Comparison of ENCODE assay signal across 35 cellular contexts in genomic region chr5:180719781-180720180, GRCh38. TPM values are rescaled to one million over a fixed set of nuclear protein-coding genes. Genes with fewer than 3 reads are reported as not detected.
"Had no signal": no experiment of that assay in that cellular context is flagged by ENCODE, and none has a peak within 500 bp of the region (broad histone marks: within the 10 kb centered on the region; RNA-seq: fewer than 3 reads in every experiment).

No MANE protein-coding gene starts in this region.

- H3K36me3 Mint-ChIP-seq: immature natural killer cell; memory B cell; naive B cell; natural killer cell treated with Interleukin-12 subunit alpha and Interleukin-12 subunit beta and Interleukin-15 and Interleukin-18, amount 100 ng/mL, for 72 hours; stimulated activated memory B cell treated with anti-CD40 and anti-IgM and Interleukin-4, amounts not matched to agents 10 μg/mL and 1 μg/mL and 100 μg/mL, for 72 hours; type B pancreatic cell had no signal

- H3K27ac ChIP-seq: colonic mucosa, esophagus muscularis mucosa, foreskin keratinocyte, heart right ventricle, prostate gland, right atrium auricular region, testis, tibial artery had no signal

- DNase-seq: colonic mucosa; effector CD8-positive, alpha-beta T cell; foreskin keratinocyte; glutamatergic neuron; heart right ventricle; hippocampal formation; islet precursor cell; mucosa of descending colon; naive B cell; stimulated activated CD4-positive, alpha-beta T cell treated with anti-CD3 and anti-CD28 coated beads, Interleukin-2, amount 100 ng/mL, for 24 hours; stimulated activated CD4-positive, alpha-beta T cell treated with anti-CD3 and anti-CD28 coated beads, Interleukin-4, amount 100 ng/mL, for 24 hours; stimulated activated naive CD8-positive, alpha-beta T cell treated with anti-CD3 and anti-CD28 coated beads, Interleukin-15, Interleukin-2, amounts not matched to agents 100 U/mL and 50 U/mL, for 24 hours; substantia nigra; testis; tibial artery had no signal

- ATAC-seq: heart right ventricle; mucosa of descending colon; sciatic nerve; stimulated activated memory B cell treated with anti-CD40 and anti-IgM and Interleukin-4, amounts not matched to agents 10 μg/mL and 1 μg/mL and 100 μg/mL, for 72 hours; stimulated activated naive CD8-positive, alpha-beta T cell treated with anti-CD3 and anti-CD28 coated beads, Interleukin-15, Interleukin-2, amounts not matched to agents 100 U/mL and 50 U/mL, for 24 hours had no signal

- FAIRE-seq: endothelial cell of umbilical vein had no signal

- H3K4me3 Mint-ChIP-seq: dendritic cell treated with granulocyte-macrophage colony-stimulating factor and Interleukin-4, amounts not matched to agents 40 ng/mL and 50 ng/mL, for 4 days; endodermal cell; memory B cell; naive B cell; natural killer cell treated with Interleukin-12 subunit alpha and Interleukin-12 subunit beta and Interleukin-15 and Interleukin-18, amount 100 ng/mL, for 72 hours; neural crest cell; stimulated activated memory B cell treated with anti-CD40 and anti-IgM and Interleukin-4, amounts not matched to agents 10 μg/mL and 1 μg/mL and 100 μg/mL, for 72 hours; type B pancreatic cell had no signal

- H3K4me1 ChIP-seq: colonic mucosa, esophagus muscularis mucosa, foreskin keratinocyte, heart right ventricle, prostate gland, right atrium auricular region, testis, tibial artery had no signal

- H3K27ac Mint-ChIP-seq: dendritic cell treated with granulocyte-macrophage colony-stimulating factor and Interleukin-4, amounts not matched to agents 40 ng/mL and 50 ng/mL, for 4 days; endodermal cell; memory B cell; naive B cell; natural killer cell treated with Interleukin-12 subunit alpha and Interleukin-12 subunit beta and Interleukin-15 and Interleukin-18, amount 100 ng/mL, for 72 hours; stimulated activated memory B cell treated with anti-CD40 and anti-IgM and Interleukin-4, amounts not matched to agents 10 μg/mL and 1 μg/mL and 100 μg/mL, for 72 hours; type B pancreatic cell had no signal

- H3K9me3 Mint-ChIP-seq: dendritic cell treated with granulocyte-macrophage colony-stimulating factor and Interleukin-4, amounts not matched to agents 40 ng/mL and 50 ng/mL, for 4 days; immature natural killer cell; memory B cell; natural killer cell treated with Interleukin-12 subunit alpha and Interleukin-12 subunit beta and Interleukin-15 and Interleukin-18, amount 100 ng/mL, for 72 hours; neural crest cell; stimulated activated memory B cell treated with anti-CD40 and anti-IgM and Interleukin-4, amounts not matched to agents 10 μg/mL and 1 μg/mL and 100 μg/mL, for 72 hours; type B pancreatic cell had no signal

- H3K27me3 ChIP-seq: colonic mucosa, foreskin keratinocyte, right atrium auricular region, testis had no signal

- H3K4me1 Mint-ChIP-seq: memory B cell; naive B cell; neural crest cell; stimulated activated memory B cell treated with anti-CD40 and anti-IgM and Interleukin-4, amounts not matched to agents 10 μg/mL and 1 μg/mL and 100 μg/mL, for 72 hours had no signal

- H3K36me3 ChIP-seq: colonic mucosa, esophagus muscularis mucosa, heart right ventricle, prostate gland, right atrium auricular region, tibial artery had no signal

- H3K4me3 ChIP-seq: colonic mucosa, esophagus muscularis mucosa, heart right ventricle, lung, mucosa of descending colon, prostate gland, right atrium auricular region, testis, tibial artery had no signal

- H3K9me3 ChIP-seq: colonic mucosa, esophagus muscularis mucosa, heart right ventricle, mucosa of descending colon, prostate gland, right atrium auricular region, testis, tibial artery had no signal

RNA-seq across cellular contexts. Expression of gene OR2Y1, which starts 20.1 kb away (rescaled TPM):
- total RNA-seq: cerebellum; colonic mucosa; endodermal cell; endothelial cell of umbilical vein; epithelial cell of proximal tubule; esophagus muscularis mucosa; fibroblast of lung; foreskin keratinocyte; heart right ventricle; liver; lung; mucosa of descending colon; natural killer cell treated with Interleukin-12 subunit alpha and Interleukin-12 subunit beta and Interleukin-15 and Interleukin-18, amount 100 ng/mL, for 72 hours; neural crest cell; osteoblast; prostate gland; right atrium auricular region; sciatic nerve; testis; urinary bladder had no signal
- polyA plus RNA-seq: endothelial cell of umbilical vein, fibroblast of lung, foreskin keratinocyte, heart right ventricle, immature natural killer cell, liver, lung, urinary bladder had no signal
